ENCODE assay signal across 16 cellular contexts in the genomic region with DNA sequence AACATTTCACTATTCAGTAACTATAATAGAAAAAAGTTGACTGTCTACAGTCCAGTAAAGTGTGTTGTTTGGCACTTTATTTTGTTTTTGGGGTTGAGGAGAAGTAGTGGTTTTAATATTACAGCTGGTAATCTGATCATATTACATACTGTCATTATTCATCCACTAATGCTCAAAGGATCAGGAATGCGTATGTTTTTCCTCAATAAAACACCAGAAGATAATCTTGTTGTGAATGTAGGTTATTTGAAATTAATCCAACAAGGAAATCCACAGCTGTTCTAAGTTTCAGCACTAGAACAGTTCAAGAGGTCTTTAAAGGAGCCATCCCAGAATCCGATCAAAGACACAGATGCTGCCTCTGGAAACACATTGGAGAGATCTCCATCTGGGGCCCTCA.
"Had no signal": no experiment of that assay in that cellular context is flagged by ENCODE, and none has a peak within 500 bp of the region (broad histone marks: within the 10 kb centered on the region; RNA-seq: fewer than 3 reads in every experiment).

No MANE protein-coding gene starts in this region.

- H3K4me3 ChIP-seq: esophagus muscularis mucosa, heart left ventricle, skin epidermis, stomach had no signal

- H3K36me3 Mint-ChIP-seq: activated naive CD4-positive, alpha-beta T cell treated with anti-CD3 and anti-CD28 coated beads, Interleukin-2, amount 50 U/mL, for 72 hours; naive thymus-derived CD4-positive, alpha-beta T cell had no signal

- H3K27me3 Mint-ChIP-seq: activated CD8-positive, alpha-beta T cell treated with anti-CD3 and anti-CD28 coated beads for 36 hours; naive thymus-derived CD4-positive, alpha-beta T cell had no signal

- H3K9me3 ChIP-seq: esophagus muscularis mucosa, heart left ventricle, stomach had no signal

- H3K36me3 ChIP-seq: esophagus muscularis mucosa, heart left ventricle, stomach had no signal

- DNase-seq: activated CD4-positive, alpha-beta T cell treated with anti-CD3 and anti-CD28 coated beads for 1 hour; activated CD8-positive, alpha-beta T cell treated with anti-CD3 and anti-CD28 coated beads for 36 hours; activated effector memory CD4-positive, alpha-beta T cell treated with Interleukin-2 at 50 U/mL for 16 hours; amygdala; foreskin melanocyte; heart left ventricle; naive thymus-derived CD4-positive, alpha-beta T cell; retina; stomach; T-helper 9 cell had no signal

- H3K4me3 Mint-ChIP-seq: activated CD8-positive, alpha-beta T cell treated with anti-CD3 and anti-CD28 coated beads for 36 hours; naive thymus-derived CD4-positive, alpha-beta T cell had no signal

- H3K27me3 ChIP-seq: esophagus muscularis mucosa, heart left ventricle, stomach had no signal

- FAIRE-seq: bronchial epithelial cell, colon, islet of Langerhans had no signal

- H3K4me1 ChIP-seq: esophagus muscularis mucosa, heart left ventricle, stomach had no signal

- H3K4me1 Mint-ChIP-seq: naive thymus-derived CD4-positive, alpha-beta T cell had no signal

- H3K27ac Mint-ChIP-seq: activated CD8-positive, alpha-beta T cell treated with anti-CD3 and anti-CD28 coated beads for 36 hours; activated naive CD4-positive, alpha-beta T cell treated with anti-CD3 and anti-CD28 coated beads, Interleukin-2, amount 50 U/mL, for 72 hours; naive thymus-derived CD4-positive, alpha-beta T cell had no signal

- ATAC-seq: activated CD8-positive, alpha-beta T cell treated with anti-CD3 and anti-CD28 coated beads for 36 hours; activated naive CD4-positive, alpha-beta T cell treated with anti-CD3 and anti-CD28 coated beads, Interleukin-2, amount 50 U/mL, for 72 hours; heart left ventricle; naive thymus-derived CD4-positive, alpha-beta T cell had no signal

- H3K27ac ChIP-seq: esophagus muscularis mucosa, heart left ventricle, skin epidermis, stomach had no signal
